Comparison of ENCODE assay signal across 22 cellular contexts in the genomic region with DNA sequence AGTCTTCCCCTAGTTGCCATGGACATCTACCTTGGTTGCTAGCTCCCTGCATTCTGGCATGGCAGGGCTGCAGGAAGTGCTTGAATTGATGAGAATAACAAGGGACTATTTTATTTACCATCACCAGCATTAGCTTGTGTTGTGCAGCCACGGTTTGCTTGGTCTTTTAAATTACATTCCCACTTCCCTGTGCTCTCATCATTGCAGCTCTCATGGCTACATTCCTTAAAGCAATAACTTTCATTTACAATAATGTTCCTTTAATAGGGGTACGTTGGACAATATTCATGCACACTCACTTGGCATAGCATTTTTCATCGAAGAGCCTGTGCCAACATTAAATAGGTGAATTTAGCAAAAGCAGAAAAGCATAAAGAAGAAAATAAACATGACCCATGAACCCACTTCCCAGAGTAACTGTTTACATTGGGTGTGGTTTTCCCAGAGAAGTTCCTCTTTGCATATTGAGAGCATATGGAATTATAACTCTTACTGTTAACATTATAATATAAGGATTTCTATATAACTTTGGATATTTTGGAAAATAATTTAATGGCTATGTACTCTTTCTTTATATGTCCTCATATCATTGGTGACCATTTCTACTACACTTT.
"Had no signal": no experiment of that assay in that cellular context is flagged by ENCODE, and none has a peak within 500 bp of the region (broad histone marks: within the 10 kb centered on the region; RNA-seq: fewer than 3 reads in every experiment).

No MANE protein-coding gene starts in this region.

- H3K9me3 ChIP-seq: MG63 had no signal

- H3K27me3 ChIP-seq: MG63 had no signal

- H3K4me3 ChIP-seq: MG63 had no signal

- ATAC-seq: Panc1, PC-3, SK-N-SH treated with all-trans-retinoic acid at 6 μM for 48 hours had no signal

- H3K36me3 ChIP-seq: MG63 had no signal

- DNase-seq: IMR-90; Karpas-422; KG1; MG63; NCI-H1092; NCI-H1105 treated with DMSO at 0.1 percent for 48 hours; NCI-H1417 treated with DMSO at 0.1 percent for 48 hours; NCI-H146; NCI-H1694 treated with DMSO at 0.1 percent for 48 hours; NCI-H1930; NCI-H2081; NCI-H2107; NCI-H2227 treated with DMSO at 0.1 percent for 48 hours; NCI-H524; NCI-H69; NK-92 treated with Interleukin-12 subunit alpha and Interleukin-12 subunit beta, amount 100 ng/mL, for 24 hours; PC-3; SHP77; T-helper 1 cell had no signal

- H3K27ac ChIP-seq: RWPE1 had no signal
